Comparison of ENCODE assay signal across 8 cellular contexts in genomic region chr12:57611810-57612710, GRCh38. TPM values are rescaled to one million over a fixed set of nuclear protein-coding genes. Genes with fewer than 3 reads are reported as not detected.
DNase-seq lines count a peak whose midpoint lies in the region; ATAC-seq and TF ChIP-seq lines count a peak whose summit lies in the region.

No MANE protein-coding gene starts in this region.

- DNase-seq in heart left ventricle (no peak), left cardiac atrium (no peak), lower lobe of right lung (no peak), vagina (ENCODE audit: extremely low spot score in 2 of 2) (no peak), NCI-H1436 (lab: John Stamatoyannopoulos, UW) (no peak), NCI-H510A treated with DMSO at 0.1 percent for 48 hours (lab: John Stamatoyannopoulos, UW) (no peak)
- no peak for DNase-seq in activated naive CD8-positive, alpha-beta T cell treated with anti-CD3 and anti-CD28 coated beads, Interleukin-2, amount 10 ng/mL, durations not matched to agents 7 days and 5 days

- H3K4me1 ChIP-seq in heart left ventricle (peaks cover 0 to 77% (median 21%) of the 10 kb centered on the region in 12 donors), lower lobe of right lung (peaks cover 19% of the 10 kb centered on the region), vagina (peaks cover 20% of the 10 kb centered on the region)

- 10 to 53% (median 12%) methylated on average over 4 to 27 of the region's 27 CpGs for WGBS in heart left ventricle, 4 donors

- intact Hi-C loops in heart left ventricle (cut with DNase I) (no loop called here), left cardiac atrium (cut with DNase I) (no loop called here), lower lobe of right lung (cut with DNase I) (no loop called here), vagina (cut with DNase I) (no loop called here)

- peaks cover 10% of the 10 kb centered on the region for H3K4me1 Mint-ChIP-seq in activated naive CD8-positive, alpha-beta T cell treated with anti-CD3 and anti-CD28 coated beads, Interleukin-2, amount 10 ng/mL, durations not matched to agents 7 days and 5 days

- peaks cover 50% of the 10 kb centered on the region for H3K27me3 Mint-ChIP-seq in activated naive CD8-positive, alpha-beta T cell treated with anti-CD3 and anti-CD28 coated beads, Interleukin-2, amount 10 ng/mL, durations not matched to agents 7 days and 5 days

- no peaks in the 10 kb centered on the region for H3K9me3 Mint-ChIP-seq in activated naive CD8-positive, alpha-beta T cell treated with anti-CD3 and anti-CD28 coated beads, Interleukin-2, amount 10 ng/mL, durations not matched to agents 7 days and 5 days

- TF ChIP-seq POLR2A in heart left ventricle (IDR thresholded peaks at IDR 0.05) (no peak), vagina (IDR thresholded peaks at IDR 0.05) (no peak)

- no peaks in the 10 kb centered on the region for H3K36me3 Mint-ChIP-seq in activated naive CD8-positive, alpha-beta T cell treated with anti-CD3 and anti-CD28 coated beads, Interleukin-2, amount 10 ng/mL, durations not matched to agents 7 days and 5 days

- H3K4me3 ChIP-seq in heart left ventricle = peak overlapping the region; percentile 59 to 83 (median 70)
- H3K4me3 ChIP-seq in lower lobe of right lung = peak overlapping the region; percentile 69
- H3K4me3 ChIP-seq in vagina = peak overlapping the region; percentile 62 to 63

- H3K4me3 Mint-ChIP-seq in activated naive CD8-positive, alpha-beta T cell treated with anti-CD3 and anti-CD28 coated beads, Interleukin-2, amount 10 ng/mL, durations not matched to agents 7 days and 5 days = peak overlapping the region; percentile 50

- POLR2A ChIA-PET in activated naive CD8-positive, alpha-beta T cell treated with anti-CD3 and anti-CD28 coated beads, Interleukin-2, amount 10 ng/mL, durations not matched to agents 7 days and 5 days (lab: Charles Lee) = interaction anchor here (1.0 to 1.4 kb wide), 2 partner anchors 13 to 20 kb away, joined by 7 to 9 read pairs; partner anchors contain the start of gene PIP4K2C

- H3K27ac ChIP-seq in heart left ventricle (peak overlapping the region; percentile 43 to 96 (median 85)), lower lobe of right lung (peak overlapping the region; percentile 72), vagina (peak overlapping the region; percentile 92)

- no peak for TF ChIP-seq CTCF in heart left ventricle (IDR thresholded peaks at IDR 0.05)
- TF ChIP-seq CTCF in lower lobe of right lung (IDR thresholded peaks at IDR 0.05) = no peak
- no peak for TF ChIP-seq CTCF in vagina (IDR thresholded peaks at IDR 0.05)

- H3K27me3 ChIP-seq in heart left ventricle = peaks cover 0 to 25% (median 0%) of the 10 kb centered on the region in 9 donors
- H3K27me3 ChIP-seq in lower lobe of right lung (ENCODE audit: low read depth) = peaks cover 21% of the 10 kb centered on the region
- no peaks in the 10 kb centered on the region for H3K27me3 ChIP-seq in vagina

- ATAC-seq in heart left ventricle (no peak), left cardiac atrium (no peak), lower lobe of right lung (no peak), GM19395 (IDR thresholded peaks at IDR 0.05; ENCODE audit: unreplicated experiment) (no peak)
- ATAC-seq in activated naive CD8-positive, alpha-beta T cell treated with anti-CD3 and anti-CD28 coated beads, Interleukin-2, amount 10 ng/mL, durations not matched to agents 7 days and 5 days (ENCODE audit: low read depth) = no peak

- peaks cover 0 to 43% (median 16%) of the 10 kb centered on the region in 9 donors for H3K36me3 ChIP-seq in heart left ventricle
- H3K36me3 ChIP-seq in lower lobe of right lung = peaks cover 14% of the 10 kb centered on the region
- peaks cover 0 to 11% of the 10 kb centered on the region in 2 donors for H3K36me3 ChIP-seq in vagina

- H3K27ac Mint-ChIP-seq in activated naive CD8-positive, alpha-beta T cell treated with anti-CD3 and anti-CD28 coated beads, Interleukin-2, amount 10 ng/mL, durations not matched to agents 7 days and 5 days = no peak overlapping the region

- H3K9me3 ChIP-seq in heart left ventricle (no peaks in the 10 kb centered on the region), lower lobe of right lung (no peaks in the 10 kb centered on the region), vagina (no peaks in the 10 kb centered on the region)

RNA-seq across cellular contexts. Expression of gene ARHGEF25, which starts 0.8 kb away (rescaled TPM):
- 10 to 100 TPM in 4 of 9 donors, 1 to 10 TPM in 5; 5.5 to 11.5 (median 9.5) TPM for total RNA-seq in heart left ventricle
- 10 to 100 TPM; 10.2 to 20.3 TPM for polyA plus RNA-seq in heart left ventricle
- total RNA-seq in left cardiac atrium = 10 to 100 TPM; 13.7 to 17.3 TPM
- 1 to 10 TPM; 1.3 to 1.4 TPM for total RNA-seq in activated naive CD8-positive, alpha-beta T cell treated with anti-CD3 and anti-CD28 coated beads, Interleukin-2, amount 10 ng/mL, durations not matched to agents 7 days and 5 days
- 11.5 TPM for total RNA-seq in lower lobe of right lung
- total RNA-seq in vagina = 28.7 TPM

RNA-seq across cellular contexts. Expression of gene DTX3, which starts 7.4 kb away (rescaled TPM):
- total RNA-seq in heart left ventricle (10 to 100 TPM; 15.6 to 30.7 (median 22.4) TPM), left cardiac atrium (10 to 100 TPM; 24.5 to 25.3 TPM), lower lobe of right lung (21.4 TPM), vagina (22.1 TPM)
- 10 to 100 TPM; 16.3 to 28.3 TPM for polyA plus RNA-seq in heart left ventricle
- 10 to 100 TPM; 31.5 to 32.8 TPM for total RNA-seq in activated naive CD8-positive, alpha-beta T cell treated with anti-CD3 and anti-CD28 coated beads, Interleukin-2, amount 10 ng/mL, durations not matched to agents 7 days and 5 days

RNA-seq across cellular contexts. Expression of gene B4GALNT1, which starts 20.9 kb away (rescaled TPM):
- total RNA-seq in heart left ventricle (1 to 10 TPM; 1.9 to 8.8 (median 5.9) TPM), left cardiac atrium (1 to 10 TPM; 2.4 to 3.3 TPM), lower lobe of right lung (0.89 TPM), vagina (7.6 TPM)
- 1 to 10 TPM; 2.6 to 5.1 TPM for polyA plus RNA-seq in heart left ventricle
- under 1 TPM; 0.65 to 0.80 TPM for total RNA-seq in activated naive CD8-positive, alpha-beta T cell treated with anti-CD3 and anti-CD28 coated beads, Interleukin-2, amount 10 ng/mL, durations not matched to agents 7 days and 5 days

RNA-seq across cellular contexts. Expression of gene PIP4K2C, which starts 21.1 kb away (rescaled TPM):
- 10 to 100 TPM; 12.9 to 31.0 (median 17.0) TPM for total RNA-seq in heart left ventricle
- polyA plus RNA-seq in heart left ventricle = 10 to 100 TPM in 1 of 2 donors, 1 to 10 TPM in 1; 4.6 to 22.6 TPM
- total RNA-seq in left cardiac atrium = 10 to 100 TPM; 15.3 to 16.1 TPM
- total RNA-seq in activated naive CD8-positive, alpha-beta T cell treated with anti-CD3 and anti-CD28 coated beads, Interleukin-2, amount 10 ng/mL, durations not matched to agents 7 days and 5 days = 10 to 100 TPM; 21.6 to 24.1 TPM
- total RNA-seq in lower lobe of right lung = 28.6 TPM
- 16.7 TPM for total RNA-seq in vagina
